15 cellular contexts compared by ENCODE assay signal in genomic region chr9:128556915-128557634, GRCh38. TPM values are rescaled to one million over a fixed set of nuclear protein-coding genes. Genes with fewer than 3 reads are reported as not detected.
A peak's percentile ranks its signal among the peaks of the same experiment; 100 is the strongest.
DNase-seq lines count a peak whose midpoint lies in the region; ATAC-seq, FAIRE-seq and TF ChIP-seq lines count a peak whose summit lies in the region.
"Had no signal": no experiment of that assay in that cellular context is flagged by ENCODE, and none has a peak within 500 bp of the region (broad histone marks: within the 10 kb centered on the region; RNA-seq: fewer than 3 reads in every experiment).

No MANE protein-coding gene starts in this region.

- FAIRE-seq in HepG2 (lab: Jason Lieb, UNC), result no peak

- H3K4me1 ChIP-seq in heart left ventricle (peaks cover 22 to 80% (median 72%) of the 10 kb centered on the region in 12 donors), HepG2 (ENCODE audit: insufficient read depth, low read length) (peaks cover 62% of the 10 kb centered on the region), transverse colon (peaks cover 43 to 65% (median 61%) of the 10 kb centered on the region in 4 donors)

- H3K27me3 ChIP-seq in heart left ventricle (no peaks in the 10 kb centered on the region), HepG2 (ENCODE audit: control insufficient read depth in 1 of 2, insufficient read depth in 2 of 2, low read length in 2 of 2) (no peaks in the 10 kb centered on the region), transverse colon (no peaks in the 10 kb centered on the region)
- H3K27me3 ChIP-seq: gastroesophageal sphincter had no signal

- CTCF ChIA-PET in HepG2 (lab: Yijun Ruan, JAX; ENCODE audit: low intra/inter-chr PET ratio, low total read pairs), result no interaction called here

- no peak overlapping the region for H3K4me3 ChIP-seq in heart left ventricle
- peak overlapping the region; percentile 10 to 41 (median 37); a peak in 3 of 6 replicates for H3K4me3 ChIP-seq in HepG2 (replicated peaks in 1 of 3; ENCODE audit: insufficient read depth in 1 of 3, low read depth in 2 of 3, low read length in 3 of 3)
- no peak overlapping the region for H3K4me3 ChIP-seq in transverse colon
- H3K4me3 ChIP-seq: gastroesophageal sphincter had no signal

- no peak for TF ChIP-seq CTCF in heart left ventricle (IDR thresholded peaks at IDR 0.05)
- no peak for TF ChIP-seq CTCF in HepG2 (CRISPR knock-in tag; IDR thresholded peaks at IDR 0.05)
- no peak for TF ChIP-seq CTCF in transverse colon (IDR thresholded peaks at IDR 0.05)

- peak overlapping the region; percentile 53 for H3K27ac Mint-ChIP-seq in activated naive CD8-positive, alpha-beta T cell treated with anti-CD3 and anti-CD28 coated beads, Interleukin-2, amount 50 U/mL, for 24 hours

- H3K9me3 ChIP-seq in heart left ventricle, result no peaks in the 10 kb centered on the region
- H3K9me3 ChIP-seq in HepG2 (ENCODE audit: low read length), result no peaks in the 10 kb centered on the region
- H3K9me3 ChIP-seq in transverse colon, result no peaks in the 10 kb centered on the region
- H3K9me3 ChIP-seq: gastroesophageal sphincter had no signal

- H3K36me3 ChIP-seq in heart left ventricle (peaks cover 0 to 11% (median under 1%) of the 10 kb centered on the region in 9 donors), HepG2 (replicated peaks in 1 of 2; ENCODE audit: control insufficient read depth in 1 of 2, insufficient read depth in 2 of 2, low read length in 2 of 2) (no peaks in the 10 kb centered on the region), transverse colon (no peaks in the 10 kb centered on the region)

- H3K4me2 ChIP-seq in HepG2 (ENCODE audit: low read depth, low read length), result peak overlapping the region; percentile 63

- TF ChIP-seq EP300 in HepG2 (IDR thresholded peaks at IDR 0.05; ENCODE audit: low read depth in 2 of 2, low read length in 2 of 2), result peak; percentile 40 to 59; a peak in 1 of 4 replicates
- TF ChIP-seq EP300 in HepG2 (CRISPR knock-in tag; IDR thresholded peaks at IDR 0.05; ENCODE audit: borderline replicate concordance), result no peak
- no peak for TF ChIP-seq EP300 in transverse colon (IDR thresholded peaks at IDR 0.05; ENCODE audit: low read depth)

- H3K79me2 ChIP-seq in HepG2 (ENCODE audit: insufficient read depth, low read length), result peaks cover 57% of the 10 kb centered on the region

- no peaks in the 10 kb centered on the region for H3K9me3 Mint-ChIP-seq in activated naive CD8-positive, alpha-beta T cell treated with anti-CD3 and anti-CD28 coated beads, Interleukin-2, amount 50 U/mL, for 24 hours

- in situ Hi-C loops in HepG2 (cut with HindIII; ENCODE audit: extremely low pct_ligation_motif_present, low pct_unique_long_range_greater_than_20kb) (no loop called here), transverse colon (cut with MboI; ENCODE audit: low pct_ligation_motif_present in 1 of 4, low pct_unique_long_range_greater_than_20kb in 1 of 4, low sequenced_read_pairs in 3 of 4) (no loop called here)

- 71 to 82% (median 76%) methylated on average over 5 of the region's 5 CpGs for WGBS in heart left ventricle, 4 donors
- 12% methylated on average over 5 of the region's 5 CpGs for WGBS in HepG2 (ENCODE audit: low lambda C conversion rate)
- 56 to 62% methylated on average over 5 of the region's 5 CpGs for WGBS in transverse colon (ENCODE audit: low coverage in 1 of 2), 2 donors

- DNase-seq in heart left ventricle (no peak), cardiac septum (ENCODE audit: low spot score) (no peak), HepG2 (ENCODE audit: low spot score) (peak; percentile 78), transverse colon (no peak), NCI-H226 (no peak), islet precursor cell (no peak), SHP77 (lab: John Stamatoyannopoulos, UW) (no peak)
- no peak for DNase-seq in activated naive CD8-positive, alpha-beta T cell treated with anti-CD3 and anti-CD28 coated beads, Interleukin-2, amount 50 U/mL, for 24 hours
- DNase-seq: activated naive CD4-positive, alpha-beta T cell treated with anti-CD3 and anti-CD28 coated beads, Interleukin-2, amount 50 U/mL, for 16 hours; cortex of kidney; kidney glomerular epithelial cell; NCI-H1694; NK-92 treated with Interleukin-12 subunit alpha and Interleukin-12 subunit beta, amount 100 ng/mL, for 24 hours; SW 1271 had no signal

- H3K27me3 Mint-ChIP-seq in activated naive CD8-positive, alpha-beta T cell treated with anti-CD3 and anti-CD28 coated beads, Interleukin-2, amount 50 U/mL, for 24 hours, result no peaks in the 10 kb centered on the region

- H4K20me1 ChIP-seq in HepG2 (ENCODE audit: insufficient read depth, low read length), result peaks cover 30% of the 10 kb centered on the region

- H3K4me1 Mint-ChIP-seq in activated naive CD8-positive, alpha-beta T cell treated with anti-CD3 and anti-CD28 coated beads, Interleukin-2, amount 50 U/mL, for 24 hours, result peaks cover 17% of the 10 kb centered on the region

- H3K27ac ChIP-seq in heart left ventricle (peak overlapping the region in 11 of 12 donors; percentile 2 to 100 (median 79)), HepG2 (ENCODE audit: extremely low read length, insufficient read depth, low read length) (peak overlapping the region; percentile 14), transverse colon (peak overlapping the region; percentile 92 to 99 (median 98))

- BruUV-seq in HepG2 (replicated peaks; lab: Mats Ljungman, UMichigan), result no TSS peak

- peaks cover 5% of the 10 kb centered on the region for H3K36me3 Mint-ChIP-seq in activated naive CD8-positive, alpha-beta T cell treated with anti-CD3 and anti-CD28 coated beads, Interleukin-2, amount 50 U/mL, for 24 hours (ENCODE audit: low read depth)

- no peak for ATAC-seq in heart left ventricle
- ATAC-seq in activated naive CD8-positive, alpha-beta T cell treated with anti-CD3 and anti-CD28 coated beads, Interleukin-2, amount 50 U/mL, for 24 hours, result no peak
- peak; percentile 47 for ATAC-seq in HepG2
- ATAC-seq: gastroesophageal sphincter had no signal

- H3K4me3 Mint-ChIP-seq in activated naive CD8-positive, alpha-beta T cell treated with anti-CD3 and anti-CD28 coated beads, Interleukin-2, amount 50 U/mL, for 24 hours, result no peak overlapping the region

- H3K9ac ChIP-seq in HepG2 (ENCODE audit: insufficient read depth, low read depth, low read length), result 0 out of 2 replicates have a peak overlapping the region, but pooled peaks have one; percentile 2

- no peak overlapping the region for H2AFZ ChIP-seq in HepG2 (ENCODE audit: low read length)

- POLR2A ChIA-PET in HepG2 (lab: Yijun Ruan, JAX), result interaction anchor here (0.6 to 1.3 kb wide), 4 partner anchors 22 to 424 kb away, joined by 3 to 6 read pairs (median 3); no protein-coding TSS in a partner anchor

- no peak for TF ChIP-seq POLR2A in heart left ventricle (IDR thresholded peaks at IDR 0.05)
- TF ChIP-seq POLR2A in HepG2 (IDR thresholded peaks at IDR 0.05; ENCODE audit: insufficient read depth in 1 of 2, low read depth in 2 of 2, low read length in 2 of 2), result no peak
- no peak for TF ChIP-seq POLR2A in transverse colon (IDR thresholded peaks at IDR 0.05)

- no peak for TF ChIP-seq RAD21 in HepG2 (CRISPR knock-in tag; IDR thresholded peaks at IDR 0.05)

- intact Hi-C loops in heart left ventricle (cut with DNase I), result no loop called here
- intact Hi-C loops in cardiac septum (cut with DNase I), result no loop called here
- intact Hi-C loops in HepG2 (cut with micrococcal nuclease; ENCODE audit: unreplicated experiment), result loop anchor here (5.0 kb wide), 1 partner anchor 120 kb away; no protein-coding TSS in a partner anchor
- intact Hi-C loops in transverse colon (cut with DNase I; ENCODE audit: low total_unique reads), result no loop called here

RNA-seq across cellular contexts. Expression of gene SPTAN1, which starts 4.7 kb away (rescaled TPM):
- 100 to 1,000 TPM; 218 to 472 (median 285) TPM for total RNA-seq in heart left ventricle
- polyA plus RNA-seq in heart left ventricle, result 100 to 1,000 TPM; 104 to 161 TPM
- total RNA-seq in cardiac septum, result 380 TPM
- 23.5 and 106 TPM in 2 replicates for total RNA-seq in HepG2 (2016; rRNA removed; fragmentation: Illumina TruSeq; extraction: Trizol)
- 19.2 and 22.6 TPM in 2 replicates for total RNA-seq in HepG2 (2016; cell fraction: cytosol; rRNA removed; fragmentation: Illumina TruSeq; extraction: Trizol; ENCODE audit: low read depth)
- total RNA-seq in HepG2 (2016; cell fraction: insoluble cytoplasmic fraction; rRNA removed; fragmentation: Illumina TruSeq; extraction: Trizol), result 14.5 and 107 TPM in 2 replicates
- 14.3 and 15.6 TPM in 2 replicates for total RNA-seq in HepG2 (2016; cell fraction: membrane; rRNA removed; fragmentation: Illumina TruSeq; extraction: Trizol)
- total RNA-seq in HepG2 (2016; cell fraction: nucleus; rRNA removed; fragmentation: Illumina TruSeq; extraction: Trizol), result 180 and 199 TPM in 2 replicates
- 111 and 132 TPM in 2 replicates for polyA plus RNA-seq in HepG2 (2011; rRNA removed)
- 28.2 and 51.8 TPM in 2 replicates for polyA plus RNA-seq in HepG2 (2011; cell fraction: cytosol; rRNA removed)
- 885 and 1,070 TPM in 2 replicates for polyA plus RNA-seq in HepG2 (2011; cell fraction: nucleus; rRNA removed)
- 97.6 and 98.5 TPM in 2 replicates for polyA plus RNA-seq in HepG2 (2012)
- 6.9 and 7.2 TPM in 2 replicates for polyA plus RNA-seq in HepG2 (2016; cell fraction: cytosol; fragmentation: Illumina TruSeq; extraction: Trizol; ENCODE audit: low read depth)
- polyA plus RNA-seq in HepG2 (2016; cell fraction: insoluble cytoplasmic fraction; fragmentation: Illumina TruSeq; extraction: Trizol; ENCODE audit: low read depth), result 14.9 and 21.0 TPM in 2 replicates
- 6.9 and 9.5 TPM in 2 replicates for polyA plus RNA-seq in HepG2 (2016; cell fraction: membrane; fragmentation: Illumina TruSeq; extraction: Trizol; ENCODE audit: low read depth)
- polyA plus RNA-seq in HepG2 (2016; cell fraction: nucleus; fragmentation: Illumina TruSeq; extraction: Trizol; ENCODE audit: insufficient read depth, low read depth), result 274 and 280 TPM in 2 replicates
- 319 and 464 TPM in 2 replicates for polyA minus RNA-seq in HepG2 (2011; rRNA and poly(A)+ RNA removed; ENCODE audit: low replicate concordance)
- 48.3 and 55.2 TPM in 2 replicates for polyA minus RNA-seq in HepG2 (2011; cell fraction: cytosol; rRNA and poly(A)+ RNA removed)
- 960 and 1,011 TPM in 2 replicates for polyA minus RNA-seq in HepG2 (2011; cell fraction: nucleus; rRNA and poly(A)+ RNA removed)
- total RNA-seq in transverse colon, result 100 to 1,000 TPM; 234 to 464 (median 328) TPM

RNA-seq across cellular contexts. Expression of gene GLE1, which starts 52.6 kb away (rescaled TPM):
- 10 to 100 TPM; 17.2 to 23.5 (median 19.9) TPM for total RNA-seq in heart left ventricle
- polyA plus RNA-seq in heart left ventricle, result 10 to 100 TPM in 1 of 2 donors, 1 to 10 TPM in 1; 7.5 to 20.3 TPM
- total RNA-seq in cardiac septum, result 20.2 TPM
- total RNA-seq in HepG2 (2016; rRNA removed; fragmentation: Illumina TruSeq; extraction: Trizol), result 28.8 and 41.1 TPM in 2 replicates
- total RNA-seq in HepG2 (2016; cell fraction: cytosol; rRNA removed; fragmentation: Illumina TruSeq; extraction: Trizol; ENCODE audit: low read depth), result 7.4 and 7.9 TPM in 2 replicates
- total RNA-seq in HepG2 (2016; cell fraction: insoluble cytoplasmic fraction; rRNA removed; fragmentation: Illumina TruSeq; extraction: Trizol), result 29.6 and 39.3 TPM in 2 replicates
- 17.1 and 18.6 TPM in 2 replicates for total RNA-seq in HepG2 (2016; cell fraction: membrane; rRNA removed; fragmentation: Illumina TruSeq; extraction: Trizol)
- 14.9 and 16.3 TPM in 2 replicates for total RNA-seq in HepG2 (2016; cell fraction: nucleus; rRNA removed; fragmentation: Illumina TruSeq; extraction: Trizol)
- 10.6 and 14.7 TPM in 2 replicates for polyA plus RNA-seq in HepG2 (2011; rRNA removed)
- polyA plus RNA-seq in HepG2 (2011; cell fraction: cytosol; rRNA removed), result 10.5 TPM in 2 replicates
- 7.6 and 8.6 TPM in 2 replicates for polyA plus RNA-seq in HepG2 (2011; cell fraction: nucleus; rRNA removed)
- polyA plus RNA-seq in HepG2 (2012), result 9.6 and 10.9 TPM in 2 replicates
- polyA plus RNA-seq in HepG2 (2016; cell fraction: cytosol; fragmentation: Illumina TruSeq; extraction: Trizol; ENCODE audit: low read depth), result 3.1 and 3.9 TPM in 2 replicates
- 33.8 and 35.3 TPM in 2 replicates for polyA plus RNA-seq in HepG2 (2016; cell fraction: insoluble cytoplasmic fraction; fragmentation: Illumina TruSeq; extraction: Trizol; ENCODE audit: low read depth)
- 10.7 and 11.7 TPM in 2 replicates for polyA plus RNA-seq in HepG2 (2016; cell fraction: membrane; fragmentation: Illumina TruSeq; extraction: Trizol; ENCODE audit: low read depth)
- 21.8 and 23.3 TPM in 2 replicates for polyA plus RNA-seq in HepG2 (2016; cell fraction: nucleus; fragmentation: Illumina TruSeq; extraction: Trizol; ENCODE audit: insufficient read depth, low read depth)
- polyA minus RNA-seq in HepG2 (2011; rRNA and poly(A)+ RNA removed; ENCODE audit: low replicate concordance), result 26.2 and 106 TPM in 2 replicates
- polyA minus RNA-seq in HepG2 (2011; cell fraction: cytosol; rRNA and poly(A)+ RNA removed), result 14.9 and 17.1 TPM in 2 replicates
- polyA minus RNA-seq in HepG2 (2011; cell fraction: nucleus; rRNA and poly(A)+ RNA removed), result 5.7 and 7.5 TPM in 2 replicates
- total RNA-seq in transverse colon, result 100 to 1,000 TPM in 1 of 4 donors, 10 to 100 TPM in 3; 24.3 to 120 (median 58.7) TPM

Comparison
In these comparisons a context has a peak if more than half of its experiments do, and no peak if none do; other contexts are left out.
1. H3K27ac ChIP-seq: peak in every context shown above with its lines; median percentile 98 in transverse colon; 79 in heart left ventricle; 14 in HepG2.
2. H3K4me3 ChIP-seq: peak in HepG2 (3 of 3); none in heart left ventricle (0 of 12) and transverse colon (0 of 4).